Comparison of ENCODE assay signal across 8 cellular contexts in genomic region chr4:73068496-73069337, GRCh38. TPM values are rescaled to one million over a fixed set of nuclear protein-coding genes. Genes with fewer than 3 reads are reported as not detected.
DNase-seq lines count a peak whose midpoint lies in the region; ATAC-seq and TF ChIP-seq lines count a peak whose summit lies in the region.

No MANE protein-coding gene starts in this region.

- POLR2A ChIA-PET in CD4-positive, alpha-beta T cell (lab: Charles Lee): interaction anchor here (0.7 to 6.0 kb wide), 3 partner anchors 55 to 190 kb away, joined by 3 to 63 read pairs (median 4); partner anchors contain the start of gene ANKRD17

- no peak for DNase-seq in CD4-positive, alpha-beta T cell
- DNase-seq in HS-5 (ENCODE audit: low read depth) (peak; percentile 19), RWPE2 (ENCODE audit: low spot score) (no peak), medulla oblongata (ENCODE audit: extremely low spot score) (peak; percentile 41), type B pancreatic cell (ENCODE audit: extremely low spot score, unreplicated experiment) (no peak), posterior vena cava (ENCODE audit: low spot score) (no peak)

- no peaks in the 10 kb centered on the region for H3K9me3 Mint-ChIP-seq in CD4-positive, alpha-beta T cell
- H3K9me3 Mint-ChIP-seq in dendritic cell treated with granulocyte-macrophage colony-stimulating factor and Interleukin-4, amounts not matched to agents 40 ng/mL and 50 ng/mL, for 4 days: no peaks in the 10 kb centered on the region
- no peaks in the 10 kb centered on the region for H3K9me3 Mint-ChIP-seq in type B pancreatic cell

- TF ChIP-seq CTCF in CD4-positive, alpha-beta T cell (IDR thresholded peaks at IDR 0.05): no peak
- TF ChIP-seq CTCF in RWPE2 (IDR thresholded peaks at IDR 0.05; ENCODE audit: poor library complexity, severe bottlenecking): no peak
- TF ChIP-seq CTCF in type B pancreatic cell (conservative IDR thresholded peaks at IDR 0.05): peak; percentile 22

- H3K27me3 Mint-ChIP-seq in CD4-positive, alpha-beta T cell: no peaks in the 10 kb centered on the region
- H3K27me3 Mint-ChIP-seq in dendritic cell treated with granulocyte-macrophage colony-stimulating factor and Interleukin-4, amounts not matched to agents 40 ng/mL and 50 ng/mL, for 4 days: no peaks in the 10 kb centered on the region
- no peaks in the 10 kb centered on the region for H3K27me3 Mint-ChIP-seq in type B pancreatic cell

- peak; percentile 7 for ATAC-seq in CD4-positive, alpha-beta T cell (ENCODE audit: poor library complexity)
- ATAC-seq in GM19395 (IDR thresholded peaks at IDR 0.05; ENCODE audit: unreplicated experiment) (peak; percentile 14), RWPE2 (ENCODE audit: low read depth) (0 out of 3 replicates have a peak, but pooled peaks have one; percentile 10)

- H3K36me3 ChIP-seq in RWPE2 (ENCODE audit: low read depth): peaks cover 33% of the 10 kb centered on the region

- H3K9me3 ChIP-seq in CD4-positive, alpha-beta T cell (ENCODE audit: control insufficient read depth, low read length): no peaks in the 10 kb centered on the region
- no peaks in the 10 kb centered on the region for H3K9me3 ChIP-seq in RWPE2 (ENCODE audit: severe bottlenecking)

- H3K36me3 Mint-ChIP-seq in CD4-positive, alpha-beta T cell (ENCODE audit: low read depth): peaks cover 47% of the 10 kb centered on the region
- peaks cover 42% of the 10 kb centered on the region for H3K36me3 Mint-ChIP-seq in dendritic cell treated with granulocyte-macrophage colony-stimulating factor and Interleukin-4, amounts not matched to agents 40 ng/mL and 50 ng/mL, for 4 days (ENCODE audit: low read depth)
- H3K36me3 Mint-ChIP-seq in type B pancreatic cell: peaks cover 13% of the 10 kb centered on the region

- peak overlapping the region; percentile 95 for H3K4me3 Mint-ChIP-seq in CD4-positive, alpha-beta T cell
- peak overlapping the region; percentile 93 for H3K4me3 Mint-ChIP-seq in dendritic cell treated with granulocyte-macrophage colony-stimulating factor and Interleukin-4, amounts not matched to agents 40 ng/mL and 50 ng/mL, for 4 days
- peak overlapping the region; percentile 96 for H3K4me3 Mint-ChIP-seq in type B pancreatic cell

- CTCF ChIA-PET in CD4-positive, alpha-beta T cell (lab: Charles Lee): interaction anchor here (0.8 kb wide), 1 partner anchor 189 kb away, joined by 3 read pairs; no protein-coding TSS in a partner anchor

- peaks cover 7% of the 10 kb centered on the region for H3K4me1 ChIP-seq in RWPE2 (ENCODE audit: insufficient read depth, poor library complexity, severe bottlenecking)

- H3K27me3 ChIP-seq in CD4-positive, alpha-beta T cell (ENCODE audit: control insufficient read depth, insufficient read depth, low read length): no peaks in the 10 kb centered on the region
- H3K27me3 ChIP-seq in RWPE2 (ENCODE audit: insufficient read depth, poor library complexity, severe bottlenecking): no peaks in the 10 kb centered on the region

- peak overlapping the region; percentile 99 for H3K27ac ChIP-seq in CD4-positive, alpha-beta T cell (ENCODE audit: low read depth, low read length)
- peak overlapping the region; percentile 76 for H3K27ac ChIP-seq in RWPE2 (ENCODE audit: poor library complexity, severe bottlenecking)

- H3K4me3 ChIP-seq in RWPE2 (ENCODE audit: severe bottlenecking): peak overlapping the region; percentile 65

- H3K4me1 Mint-ChIP-seq in CD4-positive, alpha-beta T cell (ENCODE audit: low read depth): peaks cover 51% of the 10 kb centered on the region
- H3K4me1 Mint-ChIP-seq in dendritic cell treated with granulocyte-macrophage colony-stimulating factor and Interleukin-4, amounts not matched to agents 40 ng/mL and 50 ng/mL, for 4 days (ENCODE audit: low read depth): peaks cover 24% of the 10 kb centered on the region
- peaks cover 9% of the 10 kb centered on the region for H3K4me1 Mint-ChIP-seq in type B pancreatic cell (ENCODE audit: unreplicated experiment)

- intact Hi-C loops in CD4-positive, alpha-beta T cell (cut with DNase I, micrococcal nuclease): loop anchor here in 1 of 2 experiments (1.0 to 10.0 kb wide), 2 partner anchors 156 to 191 kb away; no protein-coding TSS in a partner anchor
- intact Hi-C loops in dendritic cell treated with granulocyte-macrophage colony-stimulating factor and Interleukin-4, amounts not matched to agents 40 ng/mL and 50 ng/mL, for 4 days (cut with micrococcal nuclease): loop anchor here (1.0 kb wide), 1 partner anchor 191 kb away; no protein-coding TSS in a partner anchor
- intact Hi-C loops in posterior vena cava (cut with DNase I): no loop called here

- peak overlapping the region; percentile 99 for H3K27ac Mint-ChIP-seq in CD4-positive, alpha-beta T cell
- peak overlapping the region; percentile 100 for H3K27ac Mint-ChIP-seq in dendritic cell treated with granulocyte-macrophage colony-stimulating factor and Interleukin-4, amounts not matched to agents 40 ng/mL and 50 ng/mL, for 4 days
- peak overlapping the region; percentile 99 for H3K27ac Mint-ChIP-seq in type B pancreatic cell

RNA-seq across cellular contexts. Expression of gene COX18, which starts 0.8 kb away (rescaled TPM):
- 1 to 10 TPM; 5.2 to 6.3 TPM for total RNA-seq in CD4-positive, alpha-beta T cell
- total RNA-seq in type B pancreatic cell (ENCODE audit: low replicate concordance) (15.4 and 16.8 TPM in 2 replicates), posterior vena cava (1 to 10 TPM; 7.8 to 9.7 TPM)

Comparison
In these comparisons a context has a peak if more than half of its experiments do, and no peak if none do; other contexts are left out.
1. DNase-seq: peak in HS-5 (single experiment) and medulla oblongata (single experiment); none in CD4-positive, alpha-beta T cell (0 of 10), RWPE2 (single experiment), type B pancreatic cell (single experiment) and posterior vena cava (single experiment).
2. Peak in every context shown above with its lines, with median percentiles within 50 percentile points of each other: ATAC-seq, H3K27ac Mint-ChIP-seq and H3K4me3 Mint-ChIP-seq.